Comparison of ENCODE assay signal across 8 cellular contexts in genomic region chr1:1833916-1834325, GRCh38. TPM values are rescaled to one million over a fixed set of nuclear protein-coding genes. Genes with fewer than 3 reads are reported as not detected.
DNase-seq lines count a peak whose midpoint lies in the region; ATAC-seq lines count a peak whose summit lies in the region.

No MANE protein-coding gene starts in this region.

- H3K23ac ChIP-seq in neuronal stem cell (ENCODE audit: low read depth, low read length, poor library complexity): no peak overlapping the region

- H3K4me1 ChIP-seq in neuronal stem cell (ENCODE audit: control insufficient read depth in 2 of 2, insufficient read depth in 1 of 2, low read depth in 1 of 2, low read length in 2 of 2): peaks cover 14 to 18% of the 10 kb centered on the region in 2 donors

- peaks cover 5% of the 10 kb centered on the region for H3K79me1 ChIP-seq in neuronal stem cell (ENCODE audit: low read depth, low read length)

- no peak overlapping the region for H2AK5ac ChIP-seq in neuronal stem cell (ENCODE audit: low read depth, low read length)

- DNase-seq in dermis blood vessel endothelial cell (peak; percentile 23), neuronal stem cell (ENCODE audit: low spot score) (peak; percentile 11), putamen (ENCODE audit: low spot score) (no peak), HUDEP-2 (lab: John Stamatoyannopoulos, UW; ENCODE audit: unreplicated experiment in 76 of 76) (no peak), NCI-H2107 treated with DMSO at 0.1 percent for 48 hours (lab: John Stamatoyannopoulos, UW; ENCODE audit: unreplicated experiment) (no peak)

- no peak overlapping the region for H3K9ac ChIP-seq in neuronal stem cell (ENCODE audit: low read depth, low read length, poor library complexity)

- peaks cover 13 to 94% of the 10 kb centered on the region in 2 donors for H3K36me3 ChIP-seq in neuronal stem cell (replicated peaks in 1 of 2; ENCODE audit: control insufficient read depth in 2 of 2, insufficient read depth in 2 of 2, low read length in 2 of 2)

- no peak overlapping the region for H2BK120ac ChIP-seq in neuronal stem cell (ENCODE audit: low read depth, low read length)

- ATAC-seq in GM19043 (IDR thresholded peaks at IDR 0.05; ENCODE audit: low read depth, unreplicated experiment) (peak; percentile 49), HG03196 (IDR thresholded peaks at IDR 0.05; ENCODE audit: unreplicated experiment) (peak; percentile 63), HG03159 (IDR thresholded peaks at IDR 0.05; ENCODE audit: unreplicated experiment) (no peak)

- H3K27me3 ChIP-seq in neuronal stem cell (ENCODE audit: control insufficient read depth in 3 of 3, insufficient read depth in 3 of 3, low read depth in 1 of 3, low read length in 3 of 3): no peaks in the 10 kb centered on the region

- H2BK12ac ChIP-seq in neuronal stem cell (ENCODE audit: low read length): no peak overlapping the region

- H3K9me3 ChIP-seq in neuronal stem cell (replicated peaks in 1 of 2; ENCODE audit: control insufficient read depth in 2 of 2, insufficient read depth in 1 of 2, low read depth in 1 of 2, low read length in 2 of 2): peaks cover 0 to 5% of the 10 kb centered on the region in 2 donors

- H3K14ac ChIP-seq in neuronal stem cell (ENCODE audit: low read length): no peak overlapping the region

- H3K18ac ChIP-seq in neuronal stem cell (ENCODE audit: low read length): no peak overlapping the region

- H4K91ac ChIP-seq in neuronal stem cell (ENCODE audit: low read depth, low read length, poor library complexity): no peak overlapping the region

- no peak overlapping the region for H2BK5ac ChIP-seq in neuronal stem cell (ENCODE audit: low read length)

- H3K27ac ChIP-seq in neuronal stem cell (replicated peaks; ENCODE audit: low read length): peak overlapping the region; percentile 22

- no peak overlapping the region for H3K4ac ChIP-seq in neuronal stem cell (ENCODE audit: low read length)

- no peak overlapping the region for H3K4me2 ChIP-seq in neuronal stem cell (ENCODE audit: insufficient read depth, low read length, poor library complexity, severe bottlenecking)

- no peak overlapping the region for H2BK15ac ChIP-seq in neuronal stem cell (ENCODE audit: low read length)

- no CpG with 5 or more reads among the region's 6 CpGs for WGBS in neuronal stem cell (ENCODE audit: extremely low coverage in 2 of 2, insufficient read length in 2 of 2, insufficient replicate concordance in 1 of 2), 2 donors

- no peak overlapping the region for H4K8ac ChIP-seq in neuronal stem cell (ENCODE audit: low read depth, low read length)

- H2AFZ ChIP-seq in neuronal stem cell (ENCODE audit: low read length): no peak overlapping the region

- no peak overlapping the region for H3K4me3 ChIP-seq in neuronal stem cell (ENCODE audit: low read length in 2 of 2)

RNA-seq across cellular contexts. Expression of gene NADK, which starts 55.7 kb away (rescaled TPM):
- total RNA-seq in dermis blood vessel endothelial cell: 44.6 and 52.1 TPM in 2 replicates
- polyA plus RNA-seq in neuronal stem cell (2013, experiment 1 of 2): 45.5 TPM
- 43.7 TPM for polyA plus RNA-seq in neuronal stem cell (2013, experiment 2 of 2)

RNA-seq across cellular contexts. Expression of gene GNB1, which starts 57.0 kb away (rescaled TPM):
- total RNA-seq in dermis blood vessel endothelial cell: 87.8 and 181 TPM in 2 replicates
- polyA plus RNA-seq in neuronal stem cell (2013, experiment 1 of 2): 291 TPM
- polyA plus RNA-seq in neuronal stem cell (2013, experiment 2 of 2): 287 TPM

Comparison
In these comparisons a context has a peak if more than half of its experiments do, and no peak if none do; other contexts are left out.
1. DNase-seq: peak in dermis blood vessel endothelial cell (single experiment) and neuronal stem cell (single experiment); none in putamen (single experiment), HUDEP-2 (0 of 76) and NCI-H2107 treated with DMSO at 0.1 percent for 48 hours (single experiment).